19 cellular contexts compared by ENCODE assay signal in genomic region chr11:33558097-33558496, GRCh38.
A peak's percentile ranks its signal among the peaks of the same experiment; 100 is the strongest.
DNase-seq lines count a peak whose midpoint lies in the region; ATAC-seq and TF ChIP-seq lines count a peak whose summit lies in the region.
"Had no signal": no experiment of that assay in that cellular context is flagged by ENCODE, and none has a peak within 500 bp of the region (broad histone marks: within the 10 kb centered on the region; RNA-seq: fewer than 3 reads in every experiment).

No MANE protein-coding gene starts in this region.

- H3K27ac Mint-ChIP-seq in MCF 10A (ENCODE audit: low read depth, unreplicated experiment) (no peak overlapping the region), endothelial cell (ENCODE audit: unreplicated experiment) (no peak overlapping the region)
- no peak overlapping the region for H3K27ac Mint-ChIP-seq in activated CD8-positive, alpha-beta T cell treated with anti-CD3 and anti-CD28 coated beads, Interleukin-2, amount 10 ng/mL, durations not matched to agents 7 days and 5 days
- H3K27ac Mint-ChIP-seq: B cell, CD14-positive monocyte had no signal

- H3K4me1 Mint-ChIP-seq in MCF 10A (ENCODE audit: insufficient read depth, unreplicated experiment) = no peaks in the 10 kb centered on the region
- peaks cover 3% of the 10 kb centered on the region for H3K4me1 Mint-ChIP-seq in activated CD8-positive, alpha-beta T cell treated with anti-CD3 and anti-CD28 coated beads, Interleukin-2, amount 10 ng/mL, durations not matched to agents 7 days and 5 days (ENCODE audit: low read depth)
- no peaks in the 10 kb centered on the region for H3K4me1 Mint-ChIP-seq in endothelial cell (ENCODE audit: unreplicated experiment)
- H3K4me1 Mint-ChIP-seq: B cell had no signal

- H3K27me3 Mint-ChIP-seq in MCF 10A (ENCODE audit: insufficient read depth, unreplicated experiment) (no peaks in the 10 kb centered on the region), endothelial cell (ENCODE audit: unreplicated experiment) (peaks cover 2% of the 10 kb centered on the region)
- H3K27me3 Mint-ChIP-seq in activated CD8-positive, alpha-beta T cell treated with anti-CD3 and anti-CD28 coated beads, Interleukin-2, amount 10 ng/mL, durations not matched to agents 7 days and 5 days (ENCODE audit: low read depth) = peaks cover 6% of the 10 kb centered on the region

- H3K4me1 ChIP-seq in breast epithelium (no peaks in the 10 kb centered on the region), SJSA1 (replicated peaks) (peaks cover 21% of the 10 kb centered on the region), osteoblast (ENCODE audit: insufficient read depth, low read length) (peaks cover 12% of the 10 kb centered on the region)

- H4K20me1 ChIP-seq in osteoblast (ENCODE audit: insufficient read depth, low read length) = no peaks in the 10 kb centered on the region

- no peak for ATAC-seq in activated CD8-positive, alpha-beta T cell treated with anti-CD3 and anti-CD28 coated beads, Interleukin-2, amount 10 ng/mL, durations not matched to agents 7 days and 5 days
- ATAC-seq: Right ventricle myocardium inferior had no signal

- intact Hi-C loops in breast epithelium (cut with DNase I; ENCODE audit: low total_unique reads) (no loop called here), MCF 10A (cut with micrococcal nuclease) (no loop called here)

- H3K27ac ChIP-seq in breast epithelium (peak overlapping the region; percentile 66 to 74), SJSA1 (peak overlapping the region; percentile 80), osteoblast (ENCODE audit: low read depth, low read length) (peak overlapping the region; percentile 68)

- no peaks in the 10 kb centered on the region for H3K36me3 ChIP-seq in breast epithelium
- H3K36me3 ChIP-seq in SJSA1 = no peaks in the 10 kb centered on the region
- no peaks in the 10 kb centered on the region for H3K36me3 ChIP-seq in osteoblast (ENCODE audit: insufficient read depth, low read length)
- H3K36me3 ChIP-seq: MG63 had no signal

- H3K9me3 Mint-ChIP-seq in MCF 10A (ENCODE audit: unreplicated experiment) (no peaks in the 10 kb centered on the region), endothelial cell (ENCODE audit: unreplicated experiment) (no peaks in the 10 kb centered on the region)
- H3K9me3 Mint-ChIP-seq in activated CD8-positive, alpha-beta T cell treated with anti-CD3 and anti-CD28 coated beads, Interleukin-2, amount 10 ng/mL, durations not matched to agents 7 days and 5 days (ENCODE audit: insufficient read depth) = no peaks in the 10 kb centered on the region
- H3K9me3 Mint-ChIP-seq: CD14-positive monocyte had no signal

- POLR2A ChIA-PET in MCF 10A (lab: Yijun Ruan, JAX) = no interaction called here
- POLR2A ChIA-PET in activated CD8-positive, alpha-beta T cell treated with anti-CD3 and anti-CD28 coated beads, Interleukin-2, amount 10 ng/mL, durations not matched to agents 7 days and 5 days (lab: Charles Lee) = no interaction called here

- no peak overlapping the region for H2AFZ ChIP-seq in osteoblast (ENCODE audit: low read length)

- H3K4me2 ChIP-seq in osteoblast (ENCODE audit: insufficient read depth, low read length) = no peak overlapping the region

- BruUV-seq in MCF 10A (replicated peaks; lab: Mats Ljungman, UMichigan) = no TSS peak

- H3K4me3 ChIP-seq in breast epithelium (no peak overlapping the region), SJSA1 (no peak overlapping the region), osteoblast (ENCODE audit: insufficient read depth, low read length) (no peak overlapping the region)
- H3K4me3 ChIP-seq: MG63 had no signal

- DNase-seq in breast epithelium (ENCODE audit: low spot score in 2 of 2) = no peak
- no peak for DNase-seq in MCF 10A (ENCODE audit: unreplicated experiment)
- DNase-seq in SJSA1 (ENCODE audit: low read depth in 1 of 2, low spot score in 2 of 2) = no peak
- DNase-seq in osteoblast (ENCODE audit: insufficient read length, low spot score, missing footprints) = no peak
- no peak for DNase-seq in NCI-H2171 treated with DMSO at 0.1 percent for 48 hours (lab: John Stamatoyannopoulos, UW)
- DNase-seq in activated CD8-positive, alpha-beta T cell treated with anti-CD3 and anti-CD28 coated beads, Interleukin-2, amount 10 ng/mL, durations not matched to agents 7 days and 5 days = no peak
- no peak for DNase-seq in endothelial cell (ENCODE audit: low spot score)
- DNase-seq: DMS53, GDM1, Kasumi-1, MG63, NCI-H1417 treated with DMSO at 0.1 percent for 48 hours, NCI-H187 treated with DMSO at 0.1 percent for 48 hours, NCI-H2227 treated with DMSO at 0.1 percent for 48 hours, NCI-H510A treated with DMSO at 0.1 percent for 48 hours, NCI-H748 treated with DMSO at 0.1 percent for 48 hours had no signal

- H3K79me2 ChIP-seq in osteoblast (ENCODE audit: insufficient read depth, low read length) = no peaks in the 10 kb centered on the region

- H3K9me3 ChIP-seq in breast epithelium = no peaks in the 10 kb centered on the region
- H3K9me3 ChIP-seq in SJSA1 (replicated peaks) = 0 out of 2 replicates have a peak, but pooled peaks cover 4% of the 10 kb centered on the region
- no peaks in the 10 kb centered on the region for H3K9me3 ChIP-seq in osteoblast (ENCODE audit: low read depth, low read length)
- H3K9me3 ChIP-seq: MG63 had no signal

- H3K27me3 ChIP-seq in breast epithelium = no peaks in the 10 kb centered on the region
- H3K27me3 ChIP-seq in SJSA1 (replicated peaks) = no peaks in the 10 kb centered on the region
- no peaks in the 10 kb centered on the region for H3K27me3 ChIP-seq in osteoblast (ENCODE audit: insufficient read depth, low read length)
- H3K27me3 ChIP-seq: MG63 had no signal

- H3K36me3 Mint-ChIP-seq in MCF 10A (ENCODE audit: insufficient read depth, unreplicated experiment) (no peaks in the 10 kb centered on the region), endothelial cell (ENCODE audit: low read depth, unreplicated experiment) (no peaks in the 10 kb centered on the region)
- no peaks in the 10 kb centered on the region for H3K36me3 Mint-ChIP-seq in activated CD8-positive, alpha-beta T cell treated with anti-CD3 and anti-CD28 coated beads, Interleukin-2, amount 10 ng/mL, durations not matched to agents 7 days and 5 days (ENCODE audit: low read depth)
- H3K36me3 Mint-ChIP-seq: CD14-positive monocyte had no signal

- CTCF ChIA-PET in MCF 10A (lab: Yijun Ruan, JAX) = interaction anchor here (0.6 to 0.9 kb wide), 3 partner anchors 16 to 33 kb away, joined by 3 to 7 read pairs (median 4); no protein-coding TSS in a partner anchor
- CTCF ChIA-PET in activated CD8-positive, alpha-beta T cell treated with anti-CD3 and anti-CD28 coated beads, Interleukin-2, amount 10 ng/mL, durations not matched to agents 7 days and 5 days (lab: Charles Lee) = no interaction called here

- H3K4me3 Mint-ChIP-seq in MCF 10A (ENCODE audit: unreplicated experiment) = no peak overlapping the region
- no peak overlapping the region for H3K4me3 Mint-ChIP-seq in activated CD8-positive, alpha-beta T cell treated with anti-CD3 and anti-CD28 coated beads, Interleukin-2, amount 10 ng/mL, durations not matched to agents 7 days and 5 days
- H3K4me3 Mint-ChIP-seq in endothelial cell (ENCODE audit: unreplicated experiment) = no peak overlapping the region
- H3K4me3 Mint-ChIP-seq: B cell, CD14-positive monocyte had no signal

- TF ChIP-seq CTCF in breast epithelium (IDR thresholded peaks at IDR 0.05) (no peak), MCF 10A (IDR thresholded peaks at IDR 0.05; ENCODE audit: unreplicated experiment) (no peak), osteoblast (IDR thresholded peaks at IDR 0.05; ENCODE audit: extremely low read depth, low read depth, low read length) (no peak), endothelial cell (IDR thresholded peaks at IDR 0.05; ENCODE audit: unreplicated experiment) (no peak)

- no peak for TF ChIP-seq POLR2A in breast epithelium (IDR thresholded peaks at IDR 0.05)
